Comparison of ENCODE assay signal across 1 cellular context in the genomic region with DNA sequence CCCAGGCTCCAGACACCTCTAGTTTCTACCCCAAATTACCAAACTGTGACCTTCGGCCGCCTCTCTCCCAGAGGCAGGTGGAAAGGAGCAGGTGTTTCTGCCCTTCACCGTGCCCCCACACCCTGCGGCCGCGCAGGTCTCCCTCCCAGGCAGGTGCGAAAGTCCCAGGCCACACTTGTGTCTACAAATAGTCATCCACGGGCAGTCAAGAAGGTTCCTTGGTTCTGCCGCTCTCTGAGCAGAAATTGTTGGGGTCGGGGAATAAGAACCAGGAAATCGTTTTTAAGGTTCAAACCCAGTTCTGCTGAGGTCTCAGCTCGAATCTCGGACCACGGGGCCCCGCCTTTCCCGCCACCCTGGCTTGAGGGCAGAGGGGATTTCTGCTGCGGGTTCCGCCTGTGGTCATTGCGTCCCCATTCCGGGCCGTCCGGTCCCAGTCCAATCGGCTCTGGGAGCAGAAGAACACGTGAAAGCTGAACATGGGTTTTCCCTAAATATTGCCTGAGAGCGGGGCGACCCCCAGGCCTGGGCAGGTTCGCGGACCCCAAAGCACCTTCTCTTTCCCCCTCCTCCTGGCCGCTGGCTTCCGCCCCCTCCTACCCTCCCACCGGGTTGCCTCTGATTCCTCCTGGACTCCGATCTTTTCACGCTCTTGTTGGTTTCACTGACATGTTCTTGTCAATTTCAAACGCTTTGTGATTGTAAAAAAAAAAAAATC.
TF ChIP-seq lines count a peak whose summit lies in the region.

No MANE protein-coding gene starts in this region.

TF ChIP-seq in H1, 55 proteins besides CTCF, POLR2A, EP300 and RAD21 (continued from another document):
- TF ChIP-seq, protein P1, sequence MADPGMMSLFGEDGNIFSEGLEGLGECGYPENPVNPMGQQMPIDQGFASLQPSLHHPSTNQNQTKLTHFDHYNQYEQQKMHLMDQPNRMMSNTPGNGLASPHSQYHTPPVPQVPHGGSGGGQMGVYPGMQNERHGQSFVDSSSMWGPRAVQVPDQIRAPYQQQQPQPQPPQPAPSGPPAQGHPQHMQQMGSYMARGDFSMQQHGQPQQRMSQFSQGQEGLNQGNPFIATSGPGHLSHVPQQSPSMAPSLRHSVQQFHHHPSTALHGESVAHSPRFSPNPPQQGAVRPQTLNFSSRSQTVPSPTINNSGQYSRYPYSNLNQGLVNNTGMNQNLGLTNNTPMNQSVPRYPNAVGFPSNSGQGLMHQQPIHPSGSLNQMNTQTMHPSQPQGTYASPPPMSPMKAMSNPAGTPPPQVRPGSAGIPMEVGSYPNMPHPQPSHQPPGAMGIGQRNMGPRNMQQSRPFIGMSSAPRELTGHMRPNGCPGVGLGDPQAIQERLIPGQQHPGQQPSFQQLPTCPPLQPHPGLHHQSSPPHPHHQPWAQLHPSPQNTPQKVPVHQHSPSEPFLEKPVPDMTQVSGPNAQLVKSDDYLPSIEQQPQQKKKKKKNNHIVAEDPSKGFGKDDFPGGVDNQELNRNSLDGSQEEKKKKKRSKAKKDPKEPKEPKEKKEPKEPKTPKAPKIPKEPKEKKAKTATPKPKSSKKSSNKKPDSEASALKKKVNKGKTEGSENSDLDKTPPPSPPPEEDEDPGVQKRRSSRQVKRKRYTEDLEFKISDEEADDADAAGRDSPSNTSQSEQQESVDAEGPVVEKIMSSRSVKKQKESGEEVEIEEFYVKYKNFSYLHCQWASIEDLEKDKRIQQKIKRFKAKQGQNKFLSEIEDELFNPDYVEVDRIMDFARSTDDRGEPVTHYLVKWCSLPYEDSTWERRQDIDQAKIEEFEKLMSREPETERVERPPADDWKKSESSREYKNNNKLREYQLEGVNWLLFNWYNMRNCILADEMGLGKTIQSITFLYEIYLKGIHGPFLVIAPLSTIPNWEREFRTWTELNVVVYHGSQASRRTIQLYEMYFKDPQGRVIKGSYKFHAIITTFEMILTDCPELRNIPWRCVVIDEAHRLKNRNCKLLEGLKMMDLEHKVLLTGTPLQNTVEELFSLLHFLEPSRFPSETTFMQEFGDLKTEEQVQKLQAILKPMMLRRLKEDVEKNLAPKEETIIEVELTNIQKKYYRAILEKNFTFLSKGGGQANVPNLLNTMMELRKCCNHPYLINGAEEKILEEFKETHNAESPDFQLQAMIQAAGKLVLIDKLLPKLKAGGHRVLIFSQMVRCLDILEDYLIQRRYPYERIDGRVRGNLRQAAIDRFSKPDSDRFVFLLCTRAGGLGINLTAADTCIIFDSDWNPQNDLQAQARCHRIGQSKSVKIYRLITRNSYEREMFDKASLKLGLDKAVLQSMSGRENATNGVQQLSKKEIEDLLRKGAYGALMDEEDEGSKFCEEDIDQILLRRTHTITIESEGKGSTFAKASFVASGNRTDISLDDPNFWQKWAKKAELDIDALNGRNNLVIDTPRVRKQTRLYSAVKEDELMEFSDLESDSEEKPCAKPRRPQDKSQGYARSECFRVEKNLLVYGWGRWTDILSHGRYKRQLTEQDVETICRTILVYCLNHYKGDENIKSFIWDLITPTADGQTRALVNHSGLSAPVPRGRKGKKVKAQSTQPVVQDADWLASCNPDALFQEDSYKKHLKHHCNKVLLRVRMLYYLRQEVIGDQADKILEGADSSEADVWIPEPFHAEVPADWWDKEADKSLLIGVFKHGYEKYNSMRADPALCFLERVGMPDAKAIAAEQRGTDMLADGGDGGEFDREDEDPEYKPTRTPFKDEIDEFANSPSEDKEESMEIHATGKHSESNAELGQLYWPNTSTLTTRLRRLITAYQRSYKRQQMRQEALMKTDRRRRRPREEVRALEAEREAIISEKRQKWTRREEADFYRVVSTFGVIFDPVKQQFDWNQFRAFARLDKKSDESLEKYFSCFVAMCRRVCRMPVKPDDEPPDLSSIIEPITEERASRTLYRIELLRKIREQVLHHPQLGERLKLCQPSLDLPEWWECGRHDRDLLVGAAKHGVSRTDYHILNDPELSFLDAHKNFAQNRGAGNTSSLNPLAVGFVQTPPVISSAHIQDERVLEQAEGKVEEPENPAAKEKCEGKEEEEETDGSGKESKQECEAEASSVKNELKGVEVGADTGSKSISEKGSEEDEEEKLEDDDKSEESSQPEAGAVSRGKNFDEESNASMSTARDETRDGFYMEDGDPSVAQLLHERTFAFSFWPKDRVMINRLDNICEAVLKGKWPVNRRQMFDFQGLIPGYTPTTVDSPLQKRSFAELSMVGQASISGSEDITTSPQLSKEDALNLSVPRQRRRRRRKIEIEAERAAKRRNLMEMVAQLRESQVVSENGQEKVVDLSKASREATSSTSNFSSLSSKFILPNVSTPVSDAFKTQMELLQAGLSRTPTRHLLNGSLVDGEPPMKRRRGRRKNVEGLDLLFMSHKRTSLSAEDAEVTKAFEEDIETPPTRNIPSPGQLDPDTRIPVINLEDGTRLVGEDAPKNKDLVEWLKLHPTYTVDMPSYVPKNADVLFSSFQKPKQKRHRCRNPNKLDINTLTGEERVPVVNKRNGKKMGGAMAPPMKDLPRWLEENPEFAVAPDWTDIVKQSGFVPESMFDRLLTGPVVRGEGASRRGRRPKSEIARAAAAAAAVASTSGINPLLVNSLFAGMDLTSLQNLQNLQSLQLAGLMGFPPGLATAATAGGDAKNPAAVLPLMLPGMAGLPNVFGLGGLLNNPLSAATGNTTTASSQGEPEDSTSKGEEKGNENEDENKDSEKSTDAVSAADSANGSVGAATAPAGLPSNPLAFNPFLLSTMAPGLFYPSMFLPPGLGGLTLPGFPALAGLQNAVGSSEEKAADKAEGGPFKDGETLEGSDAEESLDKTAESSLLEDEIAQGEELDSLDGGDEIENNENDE (IDR thresholded peaks at IDR 0.05; ENCODE audit: insufficient replicate concordance, low read length) = no peak
- TF ChIP-seq SAP30 (IDR thresholded peaks at IDR 0.05; ENCODE audit: insufficient read depth, insufficient replicate concordance, low read length) (peak; percentile 8), SIRT6 (IDR thresholded peaks at IDR 0.05; ENCODE audit: low read length) (no peak), SIN3A (conservative IDR thresholded peaks at IDR 0.05 in 1 of 2, IDR thresholded peaks at IDR 0.05 in 1 of 2; ENCODE audit: low read depth in 1 of 2, low read length in 2 of 2) (no peak), SP2 (IDR thresholded peaks at IDR 0.05; ENCODE audit: low read length) (no peak), EZH2 (IDR thresholded peaks at IDR 0.05; ENCODE audit: low read depth, low read length, severe bottlenecking) (peak; percentile 67), RNF2 (IDR thresholded peaks at IDR 0.05; ENCODE audit: borderline replicate concordance, low read depth, low read length, missing control alignments, poor library complexity, severe bottlenecking) (no peak), BCL11A (IDR thresholded peaks at IDR 0.05; ENCODE audit: low read depth in 2 of 2, low read length in 2 of 2) (no peak), HDAC6 (IDR thresholded peaks at IDR 0.05; ENCODE audit: low read depth, low read length) (no peak), SUZ12 (IDR thresholded peaks at IDR 0.05; ENCODE audit: low read length) (peak; percentile 66; the same call in 1 of the 2 replicates)
- TF ChIP-seq, protein P2, sequence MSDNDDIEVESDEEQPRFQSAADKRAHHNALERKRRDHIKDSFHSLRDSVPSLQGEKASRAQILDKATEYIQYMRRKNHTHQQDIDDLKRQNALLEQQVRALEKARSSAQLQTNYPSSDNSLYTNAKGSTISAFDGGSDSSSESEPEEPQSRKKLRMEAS (IDR thresholded peaks at IDR 0.05) = peak; percentile 3; the same call in 1 of the 2 replicates
- TF ChIP-seq, protein P3, sequence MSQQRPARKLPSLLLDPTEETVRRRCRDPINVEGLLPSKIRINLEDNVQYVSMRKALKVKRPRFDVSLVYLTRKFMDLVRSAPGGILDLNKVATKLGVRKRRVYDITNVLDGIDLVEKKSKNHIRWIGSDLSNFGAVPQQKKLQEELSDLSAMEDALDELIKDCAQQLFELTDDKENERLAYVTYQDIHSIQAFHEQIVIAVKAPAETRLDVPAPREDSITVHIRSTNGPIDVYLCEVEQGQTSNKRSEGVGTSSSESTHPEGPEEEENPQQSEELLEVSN (IDR thresholded peaks at IDR 0.05) = peak; percentile 68
